Comparison of ENCODE assay signal across 7 cellular contexts in genomic region chr21:14062684-14063083, GRCh38.
A peak's percentile ranks its signal among the peaks of the same experiment; 100 is the strongest.
DNase-seq lines count a peak whose midpoint lies in the region; ATAC-seq and TF ChIP-seq lines count a peak whose summit lies in the region.
"Not testable (repeated sequence)": the region's sequence is repeated elsewhere in the genome, so short reads cannot be mapped to it uniquely, and the experiment has no call there.

No MANE protein-coding gene starts in this region.

- not testable (repeated sequence) for H3K36me3 Mint-ChIP-seq in GM23338 (ENCODE audit: low read depth)
- H3K36me3 Mint-ChIP-seq in stimulated activated memory B cell treated with anti-CD40 and anti-IgM and Interleukin-4, amounts not matched to agents 10 μg/mL and 1 μg/mL and 100 μg/mL, for 72 hours, result peaks cover 11% of the 10 kb centered on the region

- not testable (repeated sequence) for H2AFZ ChIP-seq in GM23338

- H3K27me3 ChIP-seq in GM23338 (ENCODE audit: insufficient read depth), result peaks cover 15% of the 10 kb centered on the region
- H3K27me3 ChIP-seq in H7 (ENCODE audit: control insufficient read depth, insufficient read depth, low read length); right cardiac atrium (ENCODE audit: control insufficient read depth, insufficient read depth): not testable (repeated sequence)

- not testable (repeated sequence) for H3K9me3 ChIP-seq in right cardiac atrium (ENCODE audit: control insufficient read depth, low read length)

- intact Hi-C loops in left ventricle myocardium superior (cut with micrococcal nuclease); right cardiac atrium (cut with DNase I); sciatic nerve (cut with DNase I): not testable (repeated sequence)

- not testable (repeated sequence) for H3K4me2 ChIP-seq in GM23338

- H3K9me2 ChIP-seq in GM23338 (ENCODE audit: insufficient read depth), result not testable (repeated sequence)

- H3K36me3 ChIP-seq in GM23338 (ENCODE audit: insufficient read depth); H7 (replicated peaks; ENCODE audit: control insufficient read depth, insufficient read depth, low read length): not testable (repeated sequence)

- not testable (repeated sequence) for H3K9me3 Mint-ChIP-seq in GM23338; stimulated activated memory B cell treated with anti-CD40 and anti-IgM and Interleukin-4, amounts not matched to agents 10 μg/mL and 1 μg/mL and 100 μg/mL, for 72 hours; stimulated activated naive CD8-positive, alpha-beta T cell treated with anti-CD3 and anti-CD28 coated beads, Interleukin-15, amount 100 ng/mL, for 72 hours

- H3K79me2 ChIP-seq in GM23338 (replicated peaks; ENCODE audit: insufficient read depth), result not testable (repeated sequence)

- not testable (repeated sequence) for H4K20me1 ChIP-seq in GM23338 (replicated peaks; ENCODE audit: insufficient read depth)

- H3K4me3 Mint-ChIP-seq in GM23338, result peak overlapping the region; percentile 89; the same call in 2 of the 3 replicates
- not testable (repeated sequence) for H3K4me3 Mint-ChIP-seq in stimulated activated memory B cell treated with anti-CD40 and anti-IgM and Interleukin-4, amounts not matched to agents 10 μg/mL and 1 μg/mL and 100 μg/mL, for 72 hours; stimulated activated naive CD8-positive, alpha-beta T cell treated with anti-CD3 and anti-CD28 coated beads, Interleukin-15, amount 100 ng/mL, for 72 hours

- not testable (repeated sequence) for H3K4me1 ChIP-seq in GM23338 (ENCODE audit: insufficient read depth); right cardiac atrium (ENCODE audit: control insufficient read depth, insufficient read depth, low read length)

- H3F3A ChIP-seq in GM23338 (replicated peaks; ENCODE audit: low read depth), result not testable (repeated sequence)

- WGBS in right cardiac atrium, result 90% methylated on average over 13 of the region's 19 CpGs

- not testable (repeated sequence) for H3K27ac Mint-ChIP-seq in GM23338; stimulated activated memory B cell treated with anti-CD40 and anti-IgM and Interleukin-4, amounts not matched to agents 10 μg/mL and 1 μg/mL and 100 μg/mL, for 72 hours; stimulated activated naive CD8-positive, alpha-beta T cell treated with anti-CD3 and anti-CD28 coated beads, Interleukin-15, amount 100 ng/mL, for 72 hours

- DNase-seq in GM23338 (ENCODE audit: low spot score); right cardiac atrium; sciatic nerve (ENCODE audit: low spot score); stimulated activated naive CD8-positive, alpha-beta T cell treated with anti-CD3 and anti-CD28 coated beads, Interleukin-15, amount 100 ng/mL, for 72 hours: not testable (repeated sequence)
- DNase-seq in H7 (peak; percentile 23), left ventricle myocardium superior (peak; percentile 4)

- not testable (repeated sequence) for H3K4me3 ChIP-seq in GM23338; H7 (ENCODE audit: insufficient read depth, low read depth, low read length); right cardiac atrium (ENCODE audit: low read length)

- not testable (repeated sequence) for TF ChIP-seq CTCF in GM23338 (conservative IDR thresholded peaks at IDR 0.05; ENCODE audit: low read depth in 2 of 2)

- ATAC-seq in GM23338, result peak; percentile 5; the same call in 2 of the 3 replicates
- not testable (repeated sequence) for ATAC-seq in left ventricle myocardium superior
- peak; percentile 11 to 26 for ATAC-seq in right cardiac atrium
- ATAC-seq in sciatic nerve, result peak; percentile 17
- peak; percentile 51 for ATAC-seq in stimulated activated memory B cell treated with anti-CD40 and anti-IgM and Interleukin-4, amounts not matched to agents 10 μg/mL and 1 μg/mL and 100 μg/mL, for 72 hours
- ATAC-seq in stimulated activated naive CD8-positive, alpha-beta T cell treated with anti-CD3 and anti-CD28 coated beads, Interleukin-15, amount 100 ng/mL, for 72 hours, result peak; percentile 52

- not testable (repeated sequence) for H3K4me1 Mint-ChIP-seq in GM23338; stimulated activated memory B cell treated with anti-CD40 and anti-IgM and Interleukin-4, amounts not matched to agents 10 μg/mL and 1 μg/mL and 100 μg/mL, for 72 hours; stimulated activated naive CD8-positive, alpha-beta T cell treated with anti-CD3 and anti-CD28 coated beads, Interleukin-15, amount 100 ng/mL, for 72 hours

- not testable (repeated sequence) for H3K27ac ChIP-seq in GM23338 (ENCODE audit: low read depth); right cardiac atrium (ENCODE audit: low read length)

- H3K27me3 Mint-ChIP-seq in GM23338 (ENCODE audit: insufficient read depth, low read depth, poor library complexity), result peaks cover 11% of the 10 kb centered on the region
- not testable (repeated sequence) for H3K27me3 Mint-ChIP-seq in stimulated activated memory B cell treated with anti-CD40 and anti-IgM and Interleukin-4, amounts not matched to agents 10 μg/mL and 1 μg/mL and 100 μg/mL, for 72 hours; stimulated activated naive CD8-positive, alpha-beta T cell treated with anti-CD3 and anti-CD28 coated beads, Interleukin-15, amount 100 ng/mL, for 72 hours
